In genomic region chr15:86268558-86268957, GRCh38 we compare ENCODE assay signal across 23 cellular contexts.
DNase-seq lines count a peak whose midpoint lies in the region; ATAC-seq and TF ChIP-seq lines count a peak whose summit lies in the region.
"Had no signal": no experiment of that assay in that cellular context is flagged by ENCODE, and none has a peak within 500 bp of the region (broad histone marks: within the 10 kb centered on the region; RNA-seq: fewer than 3 reads in every experiment).

No MANE protein-coding gene starts in this region.

- no peak overlapping the region for H3K27ac Mint-ChIP-seq in WTC11
- H3K27ac Mint-ChIP-seq: CD14-positive monocyte; CD4-positive, alpha-beta memory T cell; CD4-positive, CD25-positive, alpha-beta regulatory T cell had no signal

- H3K4me1 Mint-ChIP-seq in WTC11 = peaks cover 11% of the 10 kb centered on the region
- H3K4me1 Mint-ChIP-seq: CD14-positive monocyte; CD4-positive, alpha-beta memory T cell; CD4-positive, CD25-positive, alpha-beta regulatory T cell; CD8-positive, alpha-beta memory T cell had no signal

- H3K27me3 ChIP-seq in RWPE2 (ENCODE audit: insufficient read depth, poor library complexity, severe bottlenecking) (no peaks in the 10 kb centered on the region), foreskin keratinocyte (no peaks in the 10 kb centered on the region)
- H3K27me3 ChIP-seq: BE2C, BLaER1 had no signal

- H3K4me1 ChIP-seq in RWPE2 (ENCODE audit: insufficient read depth, poor library complexity, severe bottlenecking) (peaks cover 16% of the 10 kb centered on the region), foreskin keratinocyte (peaks cover 19% of the 10 kb centered on the region)
- H3K4me1 ChIP-seq: BE2C, BLaER1 had no signal

- H3K4me3 ChIP-seq in RWPE2 (ENCODE audit: severe bottlenecking) = no peak overlapping the region
- H3K4me3 ChIP-seq: BLaER1, GM12878 had no signal

- POLR2A ChIA-PET in WTC11 (lab: Charles Lee) = no interaction called here

- H3K4me3 Mint-ChIP-seq in WTC11 = no peak overlapping the region
- H3K4me3 Mint-ChIP-seq: CD14-positive monocyte; CD4-positive, alpha-beta memory T cell; CD4-positive, CD25-positive, alpha-beta regulatory T cell; CD8-positive, alpha-beta memory T cell had no signal

- CTCF ChIA-PET in WTC11 (lab: Charles Lee) = no interaction called here

- DNase-seq in RWPE2 (ENCODE audit: low spot score) (no peak), foreskin keratinocyte (no peak), WTC11 (ENCODE audit: low spot score) (no peak), RKO (ENCODE audit: low spot score) (no peak)
- DNase-seq: 8988T; ACHN; BE2C; C1 segment of cervical spinal cord; CD4-positive, alpha-beta memory T cell; CD4-positive, CD25-positive, alpha-beta regulatory T cell; CD8-positive, alpha-beta memory T cell; COR-L47; DMS 273 treated with DMSO at 0.1 percent for 48 hours; DMS153; DMS53; DMS79; DND-41; EL; GDM1 had no signal

- TF ChIP-seq CTCF in RWPE2 (IDR thresholded peaks at IDR 0.05; ENCODE audit: poor library complexity, severe bottlenecking) = no peak
- TF ChIP-seq CTCF in foreskin keratinocyte (conservative IDR thresholded peaks at IDR 0.05) = no peak
- no peak for TF ChIP-seq CTCF in WTC11 (IDR thresholded peaks at IDR 0.05)

- no peaks in the 10 kb centered on the region for H3K9me3 ChIP-seq in RWPE2 (ENCODE audit: severe bottlenecking)
- H3K9me3 ChIP-seq: BE2C, BLaER1 had no signal

- no peak for ATAC-seq in RWPE2 (ENCODE audit: low read depth)
- ATAC-seq in foreskin keratinocyte = no peak
- no peak for ATAC-seq in WTC11
- no peak for ATAC-seq in GM21360 (IDR thresholded peaks at IDR 0.05; ENCODE audit: unreplicated experiment)
- ATAC-seq: GM12878 had no signal

- H3K27me3 Mint-ChIP-seq in WTC11 (ENCODE audit: low read depth) = no peaks in the 10 kb centered on the region
- H3K27me3 Mint-ChIP-seq: CD4-positive, CD25-positive, alpha-beta regulatory T cell had no signal

- peaks cover 21% of the 10 kb centered on the region for H3K9me3 Mint-ChIP-seq in WTC11
- H3K9me3 Mint-ChIP-seq: CD4-positive, alpha-beta memory T cell; CD8-positive, alpha-beta memory T cell had no signal

- H3K36me3 ChIP-seq in RWPE2 (ENCODE audit: low read depth) = no peaks in the 10 kb centered on the region
- H3K36me3 ChIP-seq: BE2C, BLaER1 had no signal

- H3K36me3 Mint-ChIP-seq in WTC11 = peaks cover 2% of the 10 kb centered on the region; the same call in 1 of the 2 replicates
- H3K36me3 Mint-ChIP-seq: CD14-positive monocyte; CD4-positive, alpha-beta memory T cell; CD4-positive, CD25-positive, alpha-beta regulatory T cell; CD8-positive, alpha-beta memory T cell had no signal

- peak overlapping the region; percentile 86 for H3K27ac ChIP-seq in RWPE2 (ENCODE audit: poor library complexity, severe bottlenecking)
- H3K27ac ChIP-seq in foreskin keratinocyte = peak overlapping the region; percentile 9
- H3K27ac ChIP-seq: BLaER1 had no signal

TF ChIP-seq in WTC11, 78 proteins besides CTCF, POLR2A, EP300 and RAD21 (continues in another document):
- TF ChIP-seq ZNF532 (CRISPR knock-in tag; IDR thresholded peaks at IDR 0.05; ENCODE audit: borderline replicate concordance) (no peak), ATF6 (CRISPR knock-in tag; IDR thresholded peaks at IDR 0.05) (no peak), FOXK1 (CRISPR knock-in tag; IDR thresholded peaks at IDR 0.05) (no peak), ZNF232 (CRISPR knock-in tag; IDR thresholded peaks at IDR 0.05) (no peak), ZMAT4 (CRISPR knock-in tag; IDR thresholded peaks at IDR 0.05) (no peak), KAT7 (CRISPR knock-in tag; IDR thresholded peaks at IDR 0.05; ENCODE audit: borderline replicate concordance) (no peak), NFATC4 (CRISPR knock-in tag; IDR thresholded peaks at IDR 0.05) (no peak), SOX15 (CRISPR knock-in tag; IDR thresholded peaks at IDR 0.05) (no peak), HMGA2 (CRISPR knock-in tag; IDR thresholded peaks at IDR 0.05) (no peak), JAZF1 (CRISPR knock-in tag; IDR thresholded peaks at IDR 0.05) (no peak), SMAD3 (CRISPR knock-in tag; IDR thresholded peaks at IDR 0.05; ENCODE audit: borderline replicate concordance) (no peak), GTF2I (CRISPR knock-in tag; conservative IDR thresholded peaks at IDR 0.05) (no peak), IRF2 (CRISPR knock-in tag; IDR thresholded peaks at IDR 0.05; ENCODE audit: borderline replicate concordance, low read depth) (no peak), NR3C1 (CRISPR knock-in tag; conservative IDR thresholded peaks at IDR 0.05; ENCODE audit: low read depth) (no peak), GABPB1 (CRISPR knock-in tag; IDR thresholded peaks at IDR 0.05) (no peak), IRF1 (CRISPR knock-in tag; IDR thresholded peaks at IDR 0.05) (no peak)
